Comparison of ENCODE assay signal across 15 cellular contexts in genomic region chr6:100730581-100730980, GRCh38.
"Had no signal": no experiment of that assay in that cellular context is flagged by ENCODE, and none has a peak within 500 bp of the region (broad histone marks: within the 10 kb centered on the region; RNA-seq: fewer than 3 reads in every experiment).

No MANE protein-coding gene starts in this region.

- H3K4me3 Mint-ChIP-seq: activated CD8-positive, alpha-beta T cell treated with anti-CD3 and anti-CD28 coated beads for 36 hours; activated naive CD8-positive, alpha-beta T cell treated with anti-CD3 and anti-CD28 coated beads, Interleukin-2, amount 50 U/mL, for 24 hours; naive thymus-derived CD8-positive, alpha-beta T cell; type B pancreatic cell had no signal

- ATAC-seq: activated CD8-positive, alpha-beta T cell treated with anti-CD3 and anti-CD28 coated beads for 36 hours; activated naive CD8-positive, alpha-beta T cell treated with anti-CD3 and anti-CD28 coated beads, Interleukin-2, amount 50 U/mL, for 24 hours; esophagus mucosa; left cardiac atrium; naive thymus-derived CD8-positive, alpha-beta T cell; right lobe of liver had no signal

- H3K4me1 ChIP-seq: right lobe of liver had no signal

- H3K9me3 Mint-ChIP-seq: activated CD8-positive, alpha-beta T cell treated with anti-CD3 and anti-CD28 coated beads for 36 hours; activated naive CD8-positive, alpha-beta T cell treated with anti-CD3 and anti-CD28 coated beads, Interleukin-2, amount 50 U/mL, for 24 hours; naive thymus-derived CD8-positive, alpha-beta T cell; type B pancreatic cell had no signal

- H3K27ac ChIP-seq: dorsolateral prefrontal cortex, right lobe of liver had no signal

- H3K27me3 ChIP-seq: dorsolateral prefrontal cortex, right lobe of liver had no signal

- H3K4me3 ChIP-seq: dorsolateral prefrontal cortex, right lobe of liver had no signal

- H3K9me3 ChIP-seq: right lobe of liver had no signal

- DNase-seq: activated CD4-positive, alpha-beta T cell treated with anti-CD3 and anti-CD28 coated beads for 4 hours; activated CD8-positive, alpha-beta memory T cell treated with anti-CD3 and anti-CD28 coated beads, Interleukin-2, amount 50 U/mL, for 4 hours; activated CD8-positive, alpha-beta T cell treated with anti-CD3 and anti-CD28 coated beads for 36 hours; activated naive CD8-positive, alpha-beta T cell treated with anti-CD3 and anti-CD28 coated beads, Interleukin-2, amount 50 U/mL, for 24 hours; dorsolateral prefrontal cortex; glutamatergic neuron; left cardiac atrium; naive thymus-derived CD8-positive, alpha-beta T cell; occipital lobe; right lobe of liver; stimulated activated CD4-positive, alpha-beta T cell treated with anti-CD3 and anti-CD28 coated beads, Interleukin-2, amount 100 ng/mL, for 24 hours; stimulated activated naive CD4-positive, alpha-beta T cell treated with Interleukin-2 at 50 U/mL for 16 hours had no signal

- H3K36me3 ChIP-seq: right lobe of liver had no signal

- H3K27me3 Mint-ChIP-seq: activated CD8-positive, alpha-beta T cell treated with anti-CD3 and anti-CD28 coated beads for 36 hours; activated naive CD8-positive, alpha-beta T cell treated with anti-CD3 and anti-CD28 coated beads, Interleukin-2, amount 50 U/mL, for 24 hours; naive thymus-derived CD8-positive, alpha-beta T cell; progenitor cell of endocrine pancreas; type B pancreatic cell had no signal

- H3K27ac Mint-ChIP-seq: activated CD8-positive, alpha-beta T cell treated with anti-CD3 and anti-CD28 coated beads for 36 hours; activated naive CD8-positive, alpha-beta T cell treated with anti-CD3 and anti-CD28 coated beads, Interleukin-2, amount 50 U/mL, for 24 hours; naive thymus-derived CD8-positive, alpha-beta T cell; progenitor cell of endocrine pancreas; type B pancreatic cell had no signal
